14 cellular contexts compared by ENCODE assay signal in genomic region chr6:50820590-50821234, GRCh38. TPM values are rescaled to one million over a fixed set of nuclear protein-coding genes. Genes with fewer than 3 reads are reported as not detected.
DNase-seq lines count a peak whose midpoint lies in the region; ATAC-seq and TF ChIP-seq lines count a peak whose summit lies in the region.
"Had no signal": no experiment of that assay in that cellular context is flagged by ENCODE, and none has a peak within 500 bp of the region (broad histone marks: within the 10 kb centered on the region; RNA-seq: fewer than 3 reads in every experiment).

No MANE protein-coding gene starts in this region.

- H3K27ac Mint-ChIP-seq in activated T-cell treated with anti-CD3 and anti-CD28 coated beads, Interleukin-2, amount 50 U/mL, for 72 hours: no peak overlapping the region
- no peak overlapping the region for H3K27ac Mint-ChIP-seq in activated T-cell treated with anti-CD3 and anti-CD28 coated beads, Interleukin-2, amount 50 U/mL, for 24 hours
- H3K27ac Mint-ChIP-seq in activated T-helper 2 cell treated with anti-CD3 and anti-CD28 coated beads, Interferon-gamma antibody, Interleukin-2, Interleukin-4, amounts not matched to agents 10 μg/mL and 5 μg/mL and 100 μg/mL, durations not matched to agents 14 hours and 24 hours and 36 hours: peak overlapping the region; percentile 25

- H3K4me3 ChIP-seq in kidney epithelial cell (ENCODE audit: low read depth, low read length): peak overlapping the region; percentile 52
- peak overlapping the region; percentile 36 to 40 for H3K4me3 ChIP-seq in stomach smooth muscle (ENCODE audit: low read length in 2 of 2)
- H3K4me3 ChIP-seq in colonic mucosa: no peak overlapping the region

- H3K27me3 Mint-ChIP-seq in activated T-cell treated with anti-CD3 and anti-CD28 coated beads, Interleukin-2, amount 50 U/mL, for 72 hours (ENCODE audit: low read depth): peaks cover 90% of the 10 kb centered on the region
- H3K27me3 Mint-ChIP-seq in activated T-cell treated with anti-CD3 and anti-CD28 coated beads, Interleukin-2, amount 50 U/mL, for 24 hours: peaks cover 92% of the 10 kb centered on the region
- H3K27me3 Mint-ChIP-seq in activated T-helper 2 cell treated with anti-CD3 and anti-CD28 coated beads, Interferon-gamma antibody, Interleukin-2, Interleukin-4, amounts not matched to agents 10 μg/mL and 5 μg/mL and 100 μg/mL, durations not matched to agents 14 hours and 24 hours and 36 hours (ENCODE audit: low read depth): peaks cover 82% of the 10 kb centered on the region

- no peak overlapping the region for H3K9ac ChIP-seq in stomach smooth muscle (ENCODE audit: low read length in 2 of 2)
- no peak overlapping the region for H3K9ac ChIP-seq in colonic mucosa (ENCODE audit: low read depth in 2 of 2, low read length in 2 of 2)

- ATAC-seq in activated T-cell treated with anti-CD3 and anti-CD28 coated beads, Interleukin-2, amount 50 U/mL, for 72 hours (replicated peaks in 1 of 2): no peak
- ATAC-seq: activated CD4-positive, CD25-positive, alpha-beta regulatory T cell treated with anti-CD3 and anti-CD28 coated beads, Interleukin-2, amount 50 U/mL, for 24 hours; left cardiac atrium had no signal

- peak in 1 of 2 donors; percentile 8 for DNase-seq in activated T-cell treated with anti-CD3 and anti-CD28 coated beads, Interleukin-2, amount 50 U/mL, for 72 hours
- DNase-seq in activated T-cell treated with anti-CD3 and anti-CD28 coated beads, Interleukin-2, amount 50 U/mL, for 24 hours: no peak
- DNase-seq in activated T-helper 2 cell treated with anti-CD3 and anti-CD28 coated beads, Interferon-gamma antibody, Interleukin-2, Interleukin-4, amounts not matched to agents 10 μg/mL and 5 μg/mL and 100 μg/mL, durations not matched to agents 14 hours and 24 hours and 36 hours (ENCODE audit: low spot score): no peak
- no peak for DNase-seq in kidney epithelial cell (ENCODE audit: low read depth)
- DNase-seq in GOT3 (lab: John Stamatoyannopoulos, UW): no peak
- DNase-seq in colonic mucosa: no peak
- DNase-seq in stimulated activated CD4-positive, alpha-beta T cell treated with anti-CD3 and anti-CD28 coated beads, Interleukin-2, amount 100 ng/mL, for 48 hours: no peak
- DNase-seq: left cardiac atrium, MM.1S, SIG-M5 had no signal

- H3K4me3 Mint-ChIP-seq in activated T-cell treated with anti-CD3 and anti-CD28 coated beads, Interleukin-2, amount 50 U/mL, for 72 hours: peak overlapping the region; percentile 67 to 72
- H3K4me3 Mint-ChIP-seq in activated T-cell treated with anti-CD3 and anti-CD28 coated beads, Interleukin-2, amount 50 U/mL, for 24 hours: no peak overlapping the region
- H3K4me3 Mint-ChIP-seq in activated T-helper 2 cell treated with anti-CD3 and anti-CD28 coated beads, Interferon-gamma antibody, Interleukin-2, Interleukin-4, amounts not matched to agents 10 μg/mL and 5 μg/mL and 100 μg/mL, durations not matched to agents 14 hours and 24 hours and 36 hours (ENCODE audit: low read depth): no peak overlapping the region
- H3K4me3 Mint-ChIP-seq: central memory CD8-positive, alpha-beta T cell had no signal

- peaks cover 0 to 8% of the 10 kb centered on the region in 2 donors for H3K36me3 Mint-ChIP-seq in activated T-cell treated with anti-CD3 and anti-CD28 coated beads, Interleukin-2, amount 50 U/mL, for 72 hours (ENCODE audit: insufficient read depth in 2 of 2)
- H3K36me3 Mint-ChIP-seq in activated T-cell treated with anti-CD3 and anti-CD28 coated beads, Interleukin-2, amount 50 U/mL, for 24 hours (ENCODE audit: low read depth): no peaks in the 10 kb centered on the region
- no peaks in the 10 kb centered on the region for H3K36me3 Mint-ChIP-seq in activated T-helper 2 cell treated with anti-CD3 and anti-CD28 coated beads, Interferon-gamma antibody, Interleukin-2, Interleukin-4, amounts not matched to agents 10 μg/mL and 5 μg/mL and 100 μg/mL, durations not matched to agents 14 hours and 24 hours and 36 hours (ENCODE audit: low read depth)

- intact Hi-C loops in activated T-helper 2 cell treated with anti-CD3 and anti-CD28 coated beads, Interferon-gamma antibody, Interleukin-2, Interleukin-4, amounts not matched to agents 10 μg/mL and 5 μg/mL and 100 μg/mL, durations not matched to agents 14 hours and 24 hours and 36 hours (cut with micrococcal nuclease): no loop called here
- intact Hi-C loops in colonic mucosa (cut with DNase I): no loop called here

- H3K27ac ChIP-seq in stomach smooth muscle (ENCODE audit: low read length) (no peak overlapping the region), colonic mucosa (no peak overlapping the region)

- H3K4me1 Mint-ChIP-seq in activated T-cell treated with anti-CD3 and anti-CD28 coated beads, Interleukin-2, amount 50 U/mL, for 72 hours (ENCODE audit: low read depth): peaks cover 12% of the 10 kb centered on the region
- H3K4me1 Mint-ChIP-seq in activated T-cell treated with anti-CD3 and anti-CD28 coated beads, Interleukin-2, amount 50 U/mL, for 24 hours (ENCODE audit: low read depth): peaks cover 19% of the 10 kb centered on the region
- H3K4me1 Mint-ChIP-seq in activated T-helper 2 cell treated with anti-CD3 and anti-CD28 coated beads, Interferon-gamma antibody, Interleukin-2, Interleukin-4, amounts not matched to agents 10 μg/mL and 5 μg/mL and 100 μg/mL, durations not matched to agents 14 hours and 24 hours and 36 hours (ENCODE audit: low read depth): peaks cover 8% of the 10 kb centered on the region

- TF ChIP-seq CTCF in kidney epithelial cell (IDR thresholded peaks at IDR 0.05; ENCODE audit: insufficient read depth, low read length, poor library complexity, severe bottlenecking) (no peak), colonic mucosa (IDR thresholded peaks at IDR 0.05) (no peak)

- no peaks in the 10 kb centered on the region for H3K9me3 ChIP-seq in stomach smooth muscle (ENCODE audit: control insufficient read depth in 2 of 2, low read length in 2 of 2)
- H3K9me3 ChIP-seq in colonic mucosa: no peaks in the 10 kb centered on the region

- peaks cover 0 to 2% of the 10 kb centered on the region in 2 donors for H3K9me3 Mint-ChIP-seq in activated T-cell treated with anti-CD3 and anti-CD28 coated beads, Interleukin-2, amount 50 U/mL, for 72 hours
- no peaks in the 10 kb centered on the region for H3K9me3 Mint-ChIP-seq in activated T-cell treated with anti-CD3 and anti-CD28 coated beads, Interleukin-2, amount 50 U/mL, for 24 hours
- H3K9me3 Mint-ChIP-seq in activated T-helper 2 cell treated with anti-CD3 and anti-CD28 coated beads, Interferon-gamma antibody, Interleukin-2, Interleukin-4, amounts not matched to agents 10 μg/mL and 5 μg/mL and 100 μg/mL, durations not matched to agents 14 hours and 24 hours and 36 hours: no peaks in the 10 kb centered on the region
- H3K9me3 Mint-ChIP-seq: central memory CD8-positive, alpha-beta T cell had no signal

- H3K4me1 ChIP-seq in stomach smooth muscle (ENCODE audit: control insufficient read depth, insufficient read depth, low read length): peaks cover 19% of the 10 kb centered on the region
- no peaks in the 10 kb centered on the region for H3K4me1 ChIP-seq in colonic mucosa

- peaks cover 35% of the 10 kb centered on the region for H3K27me3 ChIP-seq in kidney epithelial cell (ENCODE audit: control insufficient read depth, insufficient read depth, low read length)
- H3K27me3 ChIP-seq in stomach smooth muscle (ENCODE audit: control insufficient read depth in 1 of 2, insufficient read depth in 2 of 2, low read length in 2 of 2): peaks cover 65 to 80% of the 10 kb centered on the region in 2 donors
- H3K27me3 ChIP-seq in colonic mucosa: peaks cover 81% of the 10 kb centered on the region

- no peaks in the 10 kb centered on the region for H3K36me3 ChIP-seq in kidney epithelial cell (ENCODE audit: control insufficient read depth, insufficient read depth, low read length)
- H3K36me3 ChIP-seq in stomach smooth muscle (ENCODE audit: control insufficient read depth in 2 of 2, insufficient read depth in 2 of 2, low read length in 2 of 2): no peaks in the 10 kb centered on the region
- H3K36me3 ChIP-seq in colonic mucosa: no peaks in the 10 kb centered on the region

RNA-seq across cellular contexts. Expression of gene TFAP2B, which starts 2.0 kb away (rescaled TPM):
- total RNA-seq in activated T-cell treated with anti-CD3 and anti-CD28 coated beads, Interleukin-2, amount 50 U/mL, for 72 hours: not detected
- total RNA-seq in activated T-helper 2 cell treated with anti-CD3 and anti-CD28 coated beads, Interferon-gamma antibody, Interleukin-2, Interleukin-4, amounts not matched to agents 10 μg/mL and 5 μg/mL and 100 μg/mL, durations not matched to agents 14 hours and 24 hours and 36 hours: not detected in 2 replicates
- 0.14 and 0.42 TPM in 2 replicates for total RNA-seq in kidney epithelial cell
- total RNA-seq in colonic mucosa: not detected
- total RNA-seq: left cardiac atrium, NCI-H460 had no signal

Comparison
In these comparisons a context has a peak if more than half of its experiments do, and no peak if none do; other contexts are left out.
1. H3K4me3 Mint-ChIP-seq: peak in activated T-cell treated with anti-CD3 and anti-CD28 coated beads, Interleukin-2, amount 50 U/mL, for 72 hours (2 of 2); none in activated T-cell treated with anti-CD3 and anti-CD28 coated beads, Interleukin-2, amount 50 U/mL, for 24 hours (single experiment) and activated T-helper 2 cell treated with anti-CD3 and anti-CD28 coated beads, Interferon-gamma antibody, Interleukin-2, Interleukin-4, amounts not matched to agents 10 μg/mL and 5 μg/mL and 100 μg/mL, durations not matched to agents 14 hours and 24 hours and 36 hours (single experiment).